ENCODE assay signal across 21 cellular contexts in genomic region chr10:33071857-33072256, GRCh38.
A peak's percentile ranks its signal among the peaks of the same experiment; 100 is the strongest.
DNase-seq lines count a peak whose midpoint lies in the region; ATAC-seq and TF ChIP-seq lines count a peak whose summit lies in the region.
"Had no signal": no experiment of that assay in that cellular context is flagged by ENCODE, and none has a peak within 500 bp of the region (broad histone marks: within the 10 kb centered on the region; RNA-seq: fewer than 3 reads in every experiment).

No MANE protein-coding gene starts in this region.

- H3K4me1 Mint-ChIP-seq in WTC11 (peaks cover 31% of the 10 kb centered on the region), progenitor cell of endocrine pancreas (ENCODE audit: low read depth) (peaks cover 5% of the 10 kb centered on the region)

- no peak overlapping the region for H3K9ac ChIP-seq in HUES48 (ENCODE audit: low read depth, low read length)
- H3K9ac ChIP-seq: GM23248 had no signal

- H3K36me3 Mint-ChIP-seq in WTC11, result peaks cover 28% of the 10 kb centered on the region
- no peaks in the 10 kb centered on the region for H3K36me3 Mint-ChIP-seq in progenitor cell of endocrine pancreas (ENCODE audit: insufficient read depth)

- H3K27me3 Mint-ChIP-seq in WTC11 (ENCODE audit: low read depth) (no peaks in the 10 kb centered on the region), progenitor cell of endocrine pancreas (no peaks in the 10 kb centered on the region)

- ATAC-seq in WTC11 (peak; percentile 86), HG03025 (IDR thresholded peaks at IDR 0.05; ENCODE audit: low FRiP score, unreplicated experiment) (no peak)

- peak overlapping the region; percentile 79 for H3K27ac ChIP-seq in HUES48 (ENCODE audit: low read depth, low read length)
- no peak overlapping the region for H3K27ac ChIP-seq in left ventricle myocardium inferior (replicated peaks)
- H3K27ac ChIP-seq: GM23248 had no signal

- H3K4me1 ChIP-seq in HUES48 (ENCODE audit: control insufficient read depth, insufficient read depth, low read length) (peaks cover 7% of the 10 kb centered on the region; the same call in 1 of the 2 replicates), left ventricle myocardium inferior (no peaks in the 10 kb centered on the region)

- H3K4me3 ChIP-seq in HUES48 (ENCODE audit: low read depth, low read length) (no peak overlapping the region), left ventricle myocardium inferior (no peak overlapping the region)
- H3K4me3 ChIP-seq: GM23248 had no signal

- peak overlapping the region; percentile 69 for H3K27ac Mint-ChIP-seq in WTC11
- H3K27ac Mint-ChIP-seq in progenitor cell of endocrine pancreas, result peak overlapping the region; percentile 72

- CTCF ChIA-PET in WTC11 (lab: Charles Lee), result no interaction called here

- H3K4me3 Mint-ChIP-seq in WTC11 (no peak overlapping the region), progenitor cell of endocrine pancreas (ENCODE audit: low read depth) (no peak overlapping the region)
- H3K4me3 Mint-ChIP-seq: CD8-positive, alpha-beta memory T cell had no signal

- no peak for TF ChIP-seq CTCF in WTC11 (IDR thresholded peaks at IDR 0.05)
- no peak for TF ChIP-seq CTCF in progenitor cell of endocrine pancreas (IDR thresholded peaks at IDR 0.05; ENCODE audit: unreplicated experiment)
- no peak for TF ChIP-seq CTCF in left ventricle myocardium inferior (IDR thresholded peaks at IDR 0.05; ENCODE audit: borderline replicate concordance)

- DNase-seq in WTC11 (ENCODE audit: low spot score) (no peak), iPS-NIHi7 (ENCODE audit: extremely low spot score) (peak; percentile 38), progenitor cell of endocrine pancreas (ENCODE audit: low spot score, unreplicated experiment) (no peak), NCI-H526 (lab: John Stamatoyannopoulos, UW) (no peak), left ventricle myocardium inferior (no peak)
- DNase-seq in stimulated activated naive CD4-positive, alpha-beta T cell treated with Interleukin-2 at 50 U/mL for 16 hours (lab: John Stamatoyannopoulos, UW), result no peak
- DNase-seq: ACHN; C1 segment of cervical spinal cord; CD8-positive, alpha-beta memory T cell; DMS79 treated with DMSO at 0.1 percent for 48 hours; GM23248; NCI-H1092 treated with DMSO at 0.1 percent for 48 hours; NCI-H146; NCI-H2029 treated with DMSO at 0.1 percent for 48 hours; NCI-H2171; NCI-H446; NCI-H69; NK-92 treated with Interleukin-12 subunit alpha and Interleukin-12 subunit beta, amount 100 ng/mL, for 24 hours; OCI-M1 had no signal

- H3K27me3 ChIP-seq in HUES48 (ENCODE audit: control insufficient read depth, insufficient read depth, low read length), result no peaks in the 10 kb centered on the region
- H3K27me3 ChIP-seq in left ventricle myocardium inferior (ENCODE audit: low read depth), result peaks cover 13% of the 10 kb centered on the region

- intact Hi-C loops in left ventricle myocardium inferior (cut with micrococcal nuclease), result no loop called here

- H3K9me3 Mint-ChIP-seq in WTC11, result peaks cover 37% of the 10 kb centered on the region
- H3K9me3 Mint-ChIP-seq in progenitor cell of endocrine pancreas (ENCODE audit: low read depth), result peaks cover 4% of the 10 kb centered on the region
- H3K9me3 Mint-ChIP-seq: CD8-positive, alpha-beta memory T cell had no signal

- POLR2A ChIA-PET in WTC11 (lab: Charles Lee), result no interaction called here

- H3K9me3 ChIP-seq in HUES48 (ENCODE audit: control insufficient read depth, insufficient read depth, low read length) (peaks cover 6% of the 10 kb centered on the region; the same call in 1 of the 2 replicates), left ventricle myocardium inferior (replicated peaks) (no peaks in the 10 kb centered on the region)

- H3K36me3 ChIP-seq in HUES48 (ENCODE audit: control insufficient read depth, insufficient read depth, low read length) (no peaks in the 10 kb centered on the region), left ventricle myocardium inferior (no peaks in the 10 kb centered on the region)

TF ChIP-seq in WTC11, 78 proteins besides CTCF, POLR2A, EP300 and RAD21:
- TF ChIP-seq CREM (CRISPR knock-in tag; IDR thresholded peaks at IDR 0.05), result no peak
- TF ChIP-seq ETV6 (CRISPR knock-in tag; IDR thresholded peaks at IDR 0.05), result no peak
- no peak for TF ChIP-seq PRRX2 (CRISPR knock-in tag; IDR thresholded peaks at IDR 0.05)
- no peak for TF ChIP-seq ZNF138 (CRISPR knock-in tag; conservative IDR thresholded peaks at IDR 0.05)
- no peak for TF ChIP-seq OVOL2 (CRISPR knock-in tag; IDR thresholded peaks at IDR 0.05; ENCODE audit: borderline replicate concordance)
- no peak for TF ChIP-seq FOXP4 (CRISPR knock-in tag; IDR thresholded peaks at IDR 0.05)
- no peak for TF ChIP-seq JAZF1 (CRISPR knock-in tag; IDR thresholded peaks at IDR 0.05)
- TF ChIP-seq IRF2 (CRISPR knock-in tag; IDR thresholded peaks at IDR 0.05; ENCODE audit: borderline replicate concordance, low read depth), result no peak
- no peak for TF ChIP-seq NR3C1 (CRISPR knock-in tag; conservative IDR thresholded peaks at IDR 0.05; ENCODE audit: low read depth)
- TF ChIP-seq ZNF317 (CRISPR knock-in tag; IDR thresholded peaks at IDR 0.05; ENCODE audit: borderline replicate concordance, low read depth), result no peak
- TF ChIP-seq E2F5 (CRISPR knock-in tag; IDR thresholded peaks at IDR 0.05), result no peak
- TF ChIP-seq CBFB (CRISPR knock-in tag; IDR thresholded peaks at IDR 0.05; ENCODE audit: low read depth), result no peak
- no peak for TF ChIP-seq TEAD4 (CRISPR knock-in tag; IDR thresholded peaks at IDR 0.05)
- TF ChIP-seq ZNF232 (CRISPR knock-in tag; IDR thresholded peaks at IDR 0.05), result no peak
- TF ChIP-seq SOX15 (CRISPR knock-in tag; IDR thresholded peaks at IDR 0.05), result no peak
- TF ChIP-seq HMGA2 (CRISPR knock-in tag; IDR thresholded peaks at IDR 0.05), result no peak
- no peak for TF ChIP-seq CREB1 (CRISPR knock-in tag; IDR thresholded peaks at IDR 0.05)
- no peak for TF ChIP-seq ATF6 (CRISPR knock-in tag; IDR thresholded peaks at IDR 0.05)
TF ChIP-seq in WTC11: peak in this region for 0.
